In genomic region chr5:132020568-132021339, GRCh38 we compare ENCODE assay signal across 10 cellular contexts. TPM values are rescaled to one million over a fixed set of nuclear protein-coding genes. Genes with fewer than 3 reads are reported as not detected.
DNase-seq lines count a peak whose midpoint lies in the region; ATAC-seq and TF ChIP-seq lines count a peak whose summit lies in the region.
"Had no signal": no experiment of that assay in that cellular context is flagged by ENCODE, and none has a peak within 500 bp of the region (broad histone marks: within the 10 kb centered on the region; RNA-seq: fewer than 3 reads in every experiment).

No MANE protein-coding gene starts in this region.

- H3K27ac Mint-ChIP-seq in activated naive CD8-positive, alpha-beta T cell treated with anti-CD3 and anti-CD28 coated beads, Interleukin-2, amount 10 ng/mL, durations not matched to agents 7 days and 5 days = peak overlapping the region; percentile 93

- TF ChIP-seq CTCF in sigmoid colon (IDR thresholded peaks at IDR 0.05) = no peak

- intact Hi-C loops in sigmoid colon (cut with DNase I) = no loop called here

- H3K27ac ChIP-seq in sigmoid colon = no peak overlapping the region

- POLR2A ChIA-PET in activated naive CD8-positive, alpha-beta T cell treated with anti-CD3 and anti-CD28 coated beads, Interleukin-2, amount 10 ng/mL, durations not matched to agents 7 days and 5 days (lab: Charles Lee) = interaction anchor here (0.6 to 1.2 kb wide), 3 partner anchors 37 to 758 kb away, joined by 4 to 7 read pairs (median 5); no protein-coding TSS in a partner anchor

- no peak overlapping the region for H3K4me3 ChIP-seq in sigmoid colon

- 80% methylated on average over 6 of the region's 6 CpGs for WGBS in sigmoid colon, 2 donors

- peaks cover 53% of the 10 kb centered on the region for H3K4me1 Mint-ChIP-seq in activated naive CD8-positive, alpha-beta T cell treated with anti-CD3 and anti-CD28 coated beads, Interleukin-2, amount 10 ng/mL, durations not matched to agents 7 days and 5 days

- no peaks in the 10 kb centered on the region for H3K4me1 ChIP-seq in sigmoid colon

- no peak for TF ChIP-seq EP300 in sigmoid colon (IDR thresholded peaks at IDR 0.05)

- H3K27me3 Mint-ChIP-seq in activated naive CD8-positive, alpha-beta T cell treated with anti-CD3 and anti-CD28 coated beads, Interleukin-2, amount 10 ng/mL, durations not matched to agents 7 days and 5 days = peaks cover 30% of the 10 kb centered on the region

- no peaks in the 10 kb centered on the region for H3K36me3 ChIP-seq in sigmoid colon

- no peaks in the 10 kb centered on the region for H3K9me3 Mint-ChIP-seq in activated naive CD8-positive, alpha-beta T cell treated with anti-CD3 and anti-CD28 coated beads, Interleukin-2, amount 10 ng/mL, durations not matched to agents 7 days and 5 days

- DNase-seq in activated naive CD8-positive, alpha-beta T cell treated with anti-CD3 and anti-CD28 coated beads, Interleukin-2, amount 10 ng/mL, durations not matched to agents 7 days and 5 days = no peak
- DNase-seq in sigmoid colon (no peak), NCI-H2171 treated with DMSO at 0.1 percent for 48 hours (lab: John Stamatoyannopoulos, UW) (no peak)
- DNase-seq: DND-41, IMR-90 had no signal

- H3K4me3 Mint-ChIP-seq in activated naive CD8-positive, alpha-beta T cell treated with anti-CD3 and anti-CD28 coated beads, Interleukin-2, amount 10 ng/mL, durations not matched to agents 7 days and 5 days = peak overlapping the region; percentile 76

- peaks cover 0 to 5% (median 0%) of the 10 kb centered on the region in 3 donors for H3K27me3 ChIP-seq in sigmoid colon

- no peak for TF ChIP-seq POLR2A in sigmoid colon (IDR thresholded peaks at IDR 0.05)

- no peaks in the 10 kb centered on the region for H3K9me3 ChIP-seq in sigmoid colon

- ATAC-seq in GM18499 (IDR thresholded peaks at IDR 0.05; ENCODE audit: insufficient read depth, unreplicated experiment) = peak; percentile 8
- peak; percentile 23 for ATAC-seq in GM21529 (IDR thresholded peaks at IDR 0.05; ENCODE audit: unreplicated experiment)
- ATAC-seq in HG03520 (IDR thresholded peaks at IDR 0.05; ENCODE audit: unreplicated experiment) = peak; percentile 17
- ATAC-seq in activated naive CD8-positive, alpha-beta T cell treated with anti-CD3 and anti-CD28 coated beads, Interleukin-2, amount 10 ng/mL, durations not matched to agents 7 days and 5 days (ENCODE audit: low read depth) = peak; percentile 58
- no peak for ATAC-seq in GM21576 (IDR thresholded peaks at IDR 0.05; ENCODE audit: unreplicated experiment)
- ATAC-seq in GM18517 (IDR thresholded peaks at IDR 0.05; ENCODE audit: unreplicated experiment) = no peak

- H3K36me3 Mint-ChIP-seq in activated naive CD8-positive, alpha-beta T cell treated with anti-CD3 and anti-CD28 coated beads, Interleukin-2, amount 10 ng/mL, durations not matched to agents 7 days and 5 days = no peaks in the 10 kb centered on the region

RNA-seq across cellular contexts. Expression of gene ACSL6, which starts 9.3 kb away (rescaled TPM):
- 10 to 100 TPM; 31.5 to 34.6 TPM for total RNA-seq in activated naive CD8-positive, alpha-beta T cell treated with anti-CD3 and anti-CD28 coated beads, Interleukin-2, amount 10 ng/mL, durations not matched to agents 7 days and 5 days
- total RNA-seq in sigmoid colon = 1 to 10 TPM in 2 of 4 donors, under 1 TPM in 2; 0.16 to 2.2 (median 1.2) TPM
- 1 to 10 TPM in 1 of 3 donors, not detected in 2; 5.5 TPM for polyA plus RNA-seq in sigmoid colon
- total RNA-seq: IMR-90 had no signal
- polyA plus RNA-seq: IMR-90 had no signal

RNA-seq across cellular contexts. Expression of gene IL3, which starts 39.7 kb away (rescaled TPM):
- not detected for total RNA-seq in activated naive CD8-positive, alpha-beta T cell treated with anti-CD3 and anti-CD28 coated beads, Interleukin-2, amount 10 ng/mL, durations not matched to agents 7 days and 5 days
- not detected for total RNA-seq in sigmoid colon
- not detected for polyA plus RNA-seq in sigmoid colon
- total RNA-seq: IMR-90 had no signal
- polyA plus RNA-seq: IMR-90 had no signal

RNA-seq across cellular contexts. Expression of gene CSF2, which starts 52.8 kb away (rescaled TPM):
- total RNA-seq in activated naive CD8-positive, alpha-beta T cell treated with anti-CD3 and anti-CD28 coated beads, Interleukin-2, amount 10 ng/mL, durations not matched to agents 7 days and 5 days = 1 to 10 TPM; 1.1 to 1.4 TPM
- not detected for total RNA-seq in sigmoid colon
- polyA plus RNA-seq in sigmoid colon = 1 to 10 TPM in 1 of 3 donors, not detected in 2; 1.1 TPM
- total RNA-seq: IMR-90 had no signal

Comparison
In these comparisons a context has a peak if more than half of its experiments do, and no peak if none do; other contexts are left out.
1. ATAC-seq: peak in GM18499 (single experiment), GM21529 (single experiment), HG03520 (single experiment) and activated naive CD8-positive, alpha-beta T cell treated with anti-CD3 and anti-CD28 coated beads, Interleukin-2, amount 10 ng/mL, durations not matched to agents 7 days and 5 days (single experiment); none in GM21576 (single experiment) and GM18517 (single experiment).
2. RNA of gene ACSL6, which starts 9.3 kb away (total RNA-seq): 31.5 to 34.6 TPM in activated naive CD8-positive, alpha-beta T cell treated with anti-CD3 and anti-CD28 coated beads, Interleukin-2, amount 10 ng/mL, durations not matched to agents 7 days and 5 days; 0.16 to 2.2 TPM in sigmoid colon; every median in the first group is over 10 times any median in the second.